ENCODE assay signal across 1 cellular context in genomic region chr3:110456438-110457138, GRCh38.
TF ChIP-seq lines count a peak whose summit lies in the region.

No MANE protein-coding gene starts in this region.

TF ChIP-seq in H1, 55 proteins besides CTCF, POLR2A, EP300 and RAD21 (continued from another document):
- TF ChIP-seq, protein P1, sequence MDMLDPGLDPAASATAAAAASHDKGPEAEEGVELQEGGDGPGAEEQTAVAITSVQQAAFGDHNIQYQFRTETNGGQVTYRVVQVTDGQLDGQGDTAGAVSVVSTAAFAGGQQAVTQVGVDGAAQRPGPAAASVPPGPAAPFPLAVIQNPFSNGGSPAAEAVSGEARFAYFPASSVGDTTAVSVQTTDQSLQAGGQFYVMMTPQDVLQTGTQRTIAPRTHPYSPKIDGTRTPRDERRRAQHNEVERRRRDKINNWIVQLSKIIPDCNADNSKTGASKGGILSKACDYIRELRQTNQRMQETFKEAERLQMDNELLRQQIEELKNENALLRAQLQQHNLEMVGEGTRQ (IDR thresholded peaks at IDR 0.05; ENCODE audit: low read length) = no peak
- no peak for TF ChIP-seq BRCA1 (IDR thresholded peaks at IDR 0.05; ENCODE audit: low read depth, low read length)
- TF ChIP-seq CHD2 (IDR thresholded peaks at IDR 0.05; ENCODE audit: low read length) = no peak
- no peak for TF ChIP-seq SRF (IDR thresholded peaks at IDR 0.05; ENCODE audit: low read depth, low read length)
- no peak for TF ChIP-seq EGR1 (IDR thresholded peaks at IDR 0.05; ENCODE audit: borderline replicate concordance, low read depth, low read length)
- TF ChIP-seq KDM4A (IDR thresholded peaks at IDR 0.05; ENCODE audit: low read depth, low read length, severe bottlenecking) = no peak
- no peak for TF ChIP-seq POLR2AphosphoS5 (IDR thresholded peaks at IDR 0.05; ENCODE audit: low read depth, low read length)
- TF ChIP-seq TAF1 (IDR thresholded peaks at IDR 0.05; ENCODE audit: low read depth, low read length) = no peak
- TF ChIP-seq SIRT6 (IDR thresholded peaks at IDR 0.05; ENCODE audit: low read length) = no peak
- TF ChIP-seq ATF3 (IDR thresholded peaks at IDR 0.05; ENCODE audit: insufficient read depth, low read depth, low read length) = no peak
- TF ChIP-seq SP2 (IDR thresholded peaks at IDR 0.05; ENCODE audit: low read length) = no peak
- no peak for TF ChIP-seq ASH2L (IDR thresholded peaks at IDR 0.05; ENCODE audit: low read length)
- no peak for TF ChIP-seq HDAC6 (IDR thresholded peaks at IDR 0.05; ENCODE audit: low read depth, low read length)
- no peak for TF ChIP-seq SAP30 (IDR thresholded peaks at IDR 0.05; ENCODE audit: insufficient read depth, insufficient replicate concordance, low read length)
- no peak for TF ChIP-seq SP1 (IDR thresholded peaks at IDR 0.05; ENCODE audit: low read depth, low read length)
- no peak for TF ChIP-seq RNF2 (IDR thresholded peaks at IDR 0.05; ENCODE audit: borderline replicate concordance, low read depth, low read length, missing control alignments, poor library complexity, severe bottlenecking)
